ENCODE assay signal across 9 cellular contexts in genomic region chr1:209768354-209768774, GRCh38.
DNase-seq lines count a peak whose midpoint lies in the region; ATAC-seq lines count a peak whose summit lies in the region.
"Had no signal": no experiment of that assay in that cellular context is flagged by ENCODE, and none has a peak within 500 bp of the region (broad histone marks: within the 10 kb centered on the region; RNA-seq: fewer than 3 reads in every experiment).

No MANE protein-coding gene starts in this region.

- in situ Hi-C loops in HAP-1 (cut with MboI; ENCODE audit: low sequenced_read_pairs): no loop called here

- no peaks in the 10 kb centered on the region for H3K27me3 ChIP-seq in HAP-1 (ENCODE audit: low read depth)

- ATAC-seq in GM18520 (IDR thresholded peaks at IDR 0.05; ENCODE audit: unreplicated experiment): peak; percentile 69
- peak; percentile 90 for ATAC-seq in HG02885 (IDR thresholded peaks at IDR 0.05; ENCODE audit: poor library complexity, unreplicated experiment)

- DNase-seq in T-helper 1 cell (peak; percentile 55 to 96 (median 68)), caudate nucleus (lab: John Stamatoyannopoulos, UW) (no peak), HAP-1 (ENCODE audit: low spot score in 2 of 2) (no peak), SW480 (ENCODE audit: low spot score) (no peak), SHP77 treated with DMSO at 0.1 percent for 48 hours (lab: John Stamatoyannopoulos, UW) (no peak)
- DNase-seq in stimulated activated CD4-positive, alpha-beta T cell treated with anti-CD3 and anti-CD28 coated beads, Interleukin-1b, Interleukin-23, amount 100 ng/mL, for 24 hours (ENCODE audit: low read depth in 4 of 4, low spot score in 1 of 4): peak; percentile 29 to 80 (median 55)

- no peaks in the 10 kb centered on the region for H3K9me3 ChIP-seq in HAP-1

- H3K4me1 ChIP-seq in HAP-1: no peaks in the 10 kb centered on the region

- no peaks in the 10 kb centered on the region for H3K36me3 ChIP-seq in HAP-1 (replicated peaks)

- no peak overlapping the region for H3K4me3 ChIP-seq in HAP-1
- H3K4me3 ChIP-seq: lung had no signal

- peak overlapping the region; percentile 3 for H3K27ac ChIP-seq in caudate nucleus (ENCODE audit: low read depth, low read length)

Comparison
In these comparisons a context has a peak if more than half of its experiments do, and no peak if none do; other contexts are left out.
1. DNase-seq: peak in T-helper 1 cell (5 of 5) and stimulated activated CD4-positive, alpha-beta T cell treated with anti-CD3 and anti-CD28 coated beads, Interleukin-1b, Interleukin-23, amount 100 ng/mL, for 24 hours (4 of 4); none in caudate nucleus (0 of 61), HAP-1 (0 of 2), SW480 (single experiment) and SHP77 treated with DMSO at 0.1 percent for 48 hours (single experiment).